Comparison of ENCODE assay signal across 15 cellular contexts in genomic region chr20:53786071-53786444, GRCh38.
DNase-seq lines count a peak whose midpoint lies in the region; ATAC-seq, FAIRE-seq and TF ChIP-seq lines count a peak whose summit lies in the region.
"Had no signal": no experiment of that assay in that cellular context is flagged by ENCODE, and none has a peak within 500 bp of the region (broad histone marks: within the 10 kb centered on the region; RNA-seq: fewer than 3 reads in every experiment).

No MANE protein-coding gene starts in this region.

- intact Hi-C loops in HepG2 (cut with micrococcal nuclease; ENCODE audit: unreplicated experiment) = loop anchor here (5.0 kb wide), 3 partner anchors 49 to 131 kb away; no protein-coding TSS in a partner anchor
- intact Hi-C loops in transverse colon (cut with DNase I; ENCODE audit: low total_unique reads) = no loop called here

- H3K4me2 ChIP-seq in HepG2 (ENCODE audit: low read depth, low read length) = peak overlapping the region; percentile 72

- H2AFZ ChIP-seq in HepG2 (ENCODE audit: low read length) = peak overlapping the region; percentile 7

- peak; percentile 15 for DNase-seq in NCI-H2029 (lab: John Stamatoyannopoulos, UW)
- DNase-seq in NCI-H2029 treated with DMSO at 0.1 percent for 48 hours (lab: John Stamatoyannopoulos, UW) = no peak
- peak in 1 of 3 donors; percentile 18 for DNase-seq in Peyer's patch
- DNase-seq in HepG2 (ENCODE audit: low spot score) = no peak
- no peak for DNase-seq in transverse colon
- DNase-seq in T-cell = no peak
- DNase-seq in endothelial cell (ENCODE audit: low spot score) = no peak
- DNase-seq in effector CD4-positive, alpha-beta T cell = no peak
- DNase-seq: 8988T; activated CD4-positive, alpha-beta T cell treated with anti-CD3 and anti-CD28 coated beads for 48 hours; activated T-cell treated with anti-CD3 and anti-CD28 coated beads, Interleukin-2, amount 50 U/mL, for 4 hours; naive thymus-derived CD4-positive, alpha-beta T cell; T-helper 1 cell had no signal

- peaks cover 2 to 15% (median 10%) of the 10 kb centered on the region in 3 donors for H3K4me1 Mint-ChIP-seq in T-cell
- H3K4me1 Mint-ChIP-seq in endothelial cell (ENCODE audit: unreplicated experiment) = peaks cover 9% of the 10 kb centered on the region

- H3K27me3 ChIP-seq in Peyer's patch (no peaks in the 10 kb centered on the region), HepG2 (ENCODE audit: control insufficient read depth in 1 of 2, insufficient read depth in 2 of 2, low read length in 2 of 2) (no peaks in the 10 kb centered on the region), transverse colon (no peaks in the 10 kb centered on the region)

- no peak for TF ChIP-seq RAD21 in HepG2 (CRISPR knock-in tag; IDR thresholded peaks at IDR 0.05)

- H3K36me3 Mint-ChIP-seq in T-cell = no peaks in the 10 kb centered on the region
- no peaks in the 10 kb centered on the region for H3K36me3 Mint-ChIP-seq in endothelial cell (ENCODE audit: low read depth, unreplicated experiment)
- H3K36me3 Mint-ChIP-seq: IgD-negative memory B cell; naive thymus-derived CD4-positive, alpha-beta T cell had no signal

- POLR2A ChIA-PET in HepG2 (lab: Yijun Ruan, JAX) = interaction anchor here (0.5 to 4.2 kb wide), 20 partner anchors 8 to 206 kb away, joined by 3 to 58 read pairs (median 4); partner anchors contain the start of gene ZNF217
- POLR2A ChIA-PET in T-cell (lab: Charles Lee) = no interaction called here

- no peaks in the 10 kb centered on the region for H3K9me3 Mint-ChIP-seq in T-cell
- no peaks in the 10 kb centered on the region for H3K9me3 Mint-ChIP-seq in endothelial cell (ENCODE audit: unreplicated experiment)
- H3K9me3 Mint-ChIP-seq: activated T-cell treated with anti-CD3 and anti-CD28 coated beads, Interleukin-2, amount 50 U/mL, for 4 hours; dendritic cell treated with granulocyte-macrophage colony-stimulating factor and Interleukin-4, amounts not matched to agents 40 ng/mL and 50 ng/mL, for 4 days; IgD-negative memory B cell had no signal

- H3K27ac Mint-ChIP-seq in T-cell = no peak overlapping the region
- no peak overlapping the region for H3K27ac Mint-ChIP-seq in endothelial cell (ENCODE audit: unreplicated experiment)
- H3K27ac Mint-ChIP-seq: dendritic cell treated with granulocyte-macrophage colony-stimulating factor and Interleukin-4, amounts not matched to agents 40 ng/mL and 50 ng/mL, for 4 days had no signal

- H3K9ac ChIP-seq in HepG2 (ENCODE audit: insufficient read depth, low read depth, low read length) = peak overlapping the region; percentile 60

- WGBS in HepG2 (ENCODE audit: low lambda C conversion rate) = 24% methylated on average over 3 of the region's 3 CpGs
- 50 to 54% methylated on average over 3 of the region's 3 CpGs for WGBS in transverse colon (ENCODE audit: low coverage in 1 of 2), 2 donors

- H3K9me3 ChIP-seq in Peyer's patch (no peaks in the 10 kb centered on the region), HepG2 (ENCODE audit: low read length) (no peaks in the 10 kb centered on the region), transverse colon (no peaks in the 10 kb centered on the region)

- ATAC-seq in HepG2 (no peak; the same call in 2 of the 3 replicates), T-cell (replicated peaks in 1 of 4) (no peak)
- ATAC-seq: activated T-cell treated with anti-CD3 and anti-CD28 coated beads, Interleukin-2, amount 50 U/mL, for 4 hours; naive thymus-derived CD4-positive, alpha-beta T cell had no signal

- no peaks in the 10 kb centered on the region for H3K27me3 Mint-ChIP-seq in T-cell
- no peaks in the 10 kb centered on the region for H3K27me3 Mint-ChIP-seq in endothelial cell (ENCODE audit: unreplicated experiment)
- H3K27me3 Mint-ChIP-seq: dendritic cell treated with granulocyte-macrophage colony-stimulating factor and Interleukin-4, amounts not matched to agents 40 ng/mL and 50 ng/mL, for 4 days; IgD-negative memory B cell; naive thymus-derived CD4-positive, alpha-beta T cell had no signal

- H3K4me1 ChIP-seq in Peyer's patch (peaks cover 0 to 16% (median 0%) of the 10 kb centered on the region in 4 donors), HepG2 (ENCODE audit: insufficient read depth, low read length) (peaks cover 65% of the 10 kb centered on the region), transverse colon (peaks cover 3 to 30% (median 13%) of the 10 kb centered on the region in 4 donors)

- in situ Hi-C loops in HepG2 (cut with HindIII; ENCODE audit: extremely low pct_ligation_motif_present, low pct_unique_long_range_greater_than_20kb) (no loop called here), transverse colon (cut with MboI; ENCODE audit: low pct_ligation_motif_present in 1 of 4, low pct_unique_long_range_greater_than_20kb in 1 of 4, low sequenced_read_pairs in 3 of 4) (no loop called here)

- no peaks in the 10 kb centered on the region for H3K79me2 ChIP-seq in HepG2 (ENCODE audit: insufficient read depth, low read length)

- no peak for TF ChIP-seq POLR2A in Peyer's patch (IDR thresholded peaks at IDR 0.05)
- TF ChIP-seq POLR2A in HepG2 (IDR thresholded peaks at IDR 0.05; ENCODE audit: insufficient read depth in 1 of 2, low read depth in 2 of 2, low read length in 2 of 2) = no peak
- no peak for TF ChIP-seq POLR2A in transverse colon (IDR thresholded peaks at IDR 0.05)

- H3K27ac ChIP-seq in Peyer's patch (peak overlapping the region; percentile 11 to 75 (median 55)), HepG2 (ENCODE audit: extremely low read length, insufficient read depth, low read length) (peak overlapping the region; percentile 72), transverse colon (peak overlapping the region; percentile 80 to 82 (median 80))

- H3K4me3 Mint-ChIP-seq in T-cell (no peak overlapping the region), endothelial cell (ENCODE audit: unreplicated experiment) (no peak overlapping the region)
- H3K4me3 Mint-ChIP-seq: activated T-cell treated with anti-CD3 and anti-CD28 coated beads, Interleukin-2, amount 50 U/mL, for 4 hours; dendritic cell treated with granulocyte-macrophage colony-stimulating factor and Interleukin-4, amounts not matched to agents 40 ng/mL and 50 ng/mL, for 4 days; naive thymus-derived CD4-positive, alpha-beta T cell had no signal

- H3K36me3 ChIP-seq in Peyer's patch (no peaks in the 10 kb centered on the region), HepG2 (replicated peaks in 1 of 2; ENCODE audit: control insufficient read depth in 1 of 2, insufficient read depth in 2 of 2, low read length in 2 of 2) (no peaks in the 10 kb centered on the region), transverse colon (no peaks in the 10 kb centered on the region)

- TF ChIP-seq EP300 in HepG2 (IDR thresholded peaks at IDR 0.05; ENCODE audit: low read depth in 2 of 2, low read length in 2 of 2) = no peak
- no peak for TF ChIP-seq EP300 in HepG2 (CRISPR knock-in tag; IDR thresholded peaks at IDR 0.05; ENCODE audit: borderline replicate concordance)
- no peak for TF ChIP-seq EP300 in transverse colon (IDR thresholded peaks at IDR 0.05; ENCODE audit: low read depth)

- BruUV-seq in HepG2 (replicated peaks; lab: Mats Ljungman, UMichigan) = no TSS peak

- FAIRE-seq in HepG2 (lab: Jason Lieb, UNC) = no peak

- H4K20me1 ChIP-seq in HepG2 (ENCODE audit: insufficient read depth, low read length) = no peaks in the 10 kb centered on the region

- H3K4me3 ChIP-seq in Peyer's patch = no peak overlapping the region
- H3K4me3 ChIP-seq in HepG2 (replicated peaks in 1 of 3; ENCODE audit: insufficient read depth in 1 of 3, low read depth in 2 of 3, low read length in 3 of 3) = peak overlapping the region in 1 of 3 experiments; percentile 26; a peak in 1 of 6 replicates
- H3K4me3 ChIP-seq in transverse colon = no peak overlapping the region

- CTCF ChIA-PET in HepG2 (lab: Yijun Ruan, JAX; ENCODE audit: low intra/inter-chr PET ratio, low total read pairs) (no interaction called here), T-cell (lab: Charles Lee) (interaction anchor here in 1 of 2 donors (0.6 kb wide), 1 partner anchor 20 kb away, joined by 3 read pairs; no protein-coding TSS in a partner anchor)

- TF ChIP-seq CTCF in Peyer's patch (IDR thresholded peaks at IDR 0.05) = no peak
- no peak for TF ChIP-seq CTCF in HepG2 (CRISPR knock-in tag; IDR thresholded peaks at IDR 0.05)
- no peak for TF ChIP-seq CTCF in transverse colon (IDR thresholded peaks at IDR 0.05)
- TF ChIP-seq CTCF in endothelial cell (IDR thresholded peaks at IDR 0.05; ENCODE audit: unreplicated experiment) = no peak

TF ChIP-seq in HepG2, 621 proteins besides CTCF, POLR2A, EP300 and RAD21 (continues in another document):
- no peak for TF ChIP-seq FOXA1 (IDR thresholded peaks at IDR 0.05)
- no peak for TF ChIP-seq FOXA1 (CRISPR knock-in tag; IDR thresholded peaks at IDR 0.05)
- TF ChIP-seq NONO (IDR thresholded peaks at IDR 0.05) = no peak
- TF ChIP-seq NONO (CRISPR knock-in tag; conservative IDR thresholded peaks at IDR 0.05) = 0 out of 2 replicates have a peak, but pooled peaks have one; percentile 2
- no peak for TF ChIP-seq BCL6 (CRISPR knock-in tag; IDR thresholded peaks at IDR 0.05)
- no peak for TF ChIP-seq ZNF552 (CRISPR knock-in tag; IDR thresholded peaks at IDR 0.05; ENCODE audit: borderline replicate concordance)
- 0 out of 2 replicates have a peak, but pooled peaks have one; percentile 5 for TF ChIP-seq ZNF816 (CRISPR knock-in tag; IDR thresholded peaks at IDR 0.05; ENCODE audit: borderline replicate concordance)
- TF ChIP-seq, protein P1, sequence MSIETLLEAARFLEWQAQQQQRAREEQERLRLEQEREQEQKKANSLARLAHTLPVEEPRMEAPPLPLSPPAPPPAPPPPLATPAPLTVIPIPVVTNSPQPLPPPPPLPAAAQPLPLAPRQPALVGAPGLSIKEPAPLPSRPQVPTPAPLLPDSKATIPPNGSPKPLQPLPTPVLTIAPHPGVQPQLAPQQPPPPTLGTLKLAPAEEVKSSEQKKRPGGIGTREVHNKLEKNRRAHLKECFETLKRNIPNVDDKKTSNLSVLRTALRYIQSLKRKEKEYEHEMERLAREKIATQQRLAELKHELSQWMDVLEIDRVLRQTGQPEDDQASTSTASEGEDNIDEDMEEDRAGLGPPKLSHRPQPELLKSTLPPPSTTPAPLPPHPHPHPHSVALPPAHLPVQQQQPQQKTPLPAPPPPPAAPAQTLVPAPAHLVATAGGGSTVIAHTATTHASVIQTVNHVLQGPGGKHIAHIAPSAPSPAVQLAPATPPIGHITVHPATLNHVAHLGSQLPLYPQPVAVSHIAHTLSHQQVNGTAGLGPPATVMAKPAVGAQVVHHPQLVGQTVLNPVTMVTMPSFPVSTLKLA (IDR thresholded peaks at IDR 0.05) = no peak
